In the genomic region with DNA sequence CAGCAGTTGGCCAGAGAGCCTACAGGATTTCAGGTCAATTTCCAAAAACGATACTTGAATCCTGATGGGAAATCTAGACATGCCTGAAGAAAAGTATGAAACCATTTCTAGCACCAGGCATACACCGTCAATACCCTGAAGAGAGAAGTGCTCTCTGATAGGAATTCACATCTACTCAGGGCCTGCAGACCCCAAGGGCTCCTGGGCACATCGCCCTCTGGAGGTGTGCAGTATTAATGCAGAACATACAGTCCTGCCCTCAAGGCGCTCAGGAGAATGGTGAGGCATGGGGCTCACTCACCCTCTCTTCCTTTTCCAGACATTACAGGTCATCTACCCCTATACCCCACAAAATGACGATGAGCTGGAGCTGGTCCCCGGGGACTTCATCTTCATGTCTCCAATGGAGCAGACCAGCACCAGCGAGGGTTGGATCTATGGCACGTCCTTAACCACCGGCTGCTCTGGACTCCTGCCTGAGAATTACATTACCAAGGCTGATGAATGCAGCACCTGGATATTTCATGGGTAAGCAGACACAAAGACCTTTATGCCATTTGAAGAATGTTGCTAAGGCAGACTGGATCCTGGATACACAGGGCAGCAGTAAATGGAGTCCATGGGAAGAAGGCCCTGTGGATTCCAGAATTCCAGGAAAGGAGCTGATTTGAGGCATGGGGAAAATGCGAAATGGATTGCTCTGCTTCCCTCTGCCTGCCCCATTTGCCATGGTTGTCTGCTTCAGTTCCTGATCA, we compare ENCODE assay signal across 1 cellular context.
TF ChIP-seq lines count a peak whose summit lies in the region.

No MANE protein-coding gene starts in this region.

TF ChIP-seq in GM23338, 12 proteins besides CTCF, POLR2A, EP300 and RAD21:
- TF ChIP-seq, protein P1, sequence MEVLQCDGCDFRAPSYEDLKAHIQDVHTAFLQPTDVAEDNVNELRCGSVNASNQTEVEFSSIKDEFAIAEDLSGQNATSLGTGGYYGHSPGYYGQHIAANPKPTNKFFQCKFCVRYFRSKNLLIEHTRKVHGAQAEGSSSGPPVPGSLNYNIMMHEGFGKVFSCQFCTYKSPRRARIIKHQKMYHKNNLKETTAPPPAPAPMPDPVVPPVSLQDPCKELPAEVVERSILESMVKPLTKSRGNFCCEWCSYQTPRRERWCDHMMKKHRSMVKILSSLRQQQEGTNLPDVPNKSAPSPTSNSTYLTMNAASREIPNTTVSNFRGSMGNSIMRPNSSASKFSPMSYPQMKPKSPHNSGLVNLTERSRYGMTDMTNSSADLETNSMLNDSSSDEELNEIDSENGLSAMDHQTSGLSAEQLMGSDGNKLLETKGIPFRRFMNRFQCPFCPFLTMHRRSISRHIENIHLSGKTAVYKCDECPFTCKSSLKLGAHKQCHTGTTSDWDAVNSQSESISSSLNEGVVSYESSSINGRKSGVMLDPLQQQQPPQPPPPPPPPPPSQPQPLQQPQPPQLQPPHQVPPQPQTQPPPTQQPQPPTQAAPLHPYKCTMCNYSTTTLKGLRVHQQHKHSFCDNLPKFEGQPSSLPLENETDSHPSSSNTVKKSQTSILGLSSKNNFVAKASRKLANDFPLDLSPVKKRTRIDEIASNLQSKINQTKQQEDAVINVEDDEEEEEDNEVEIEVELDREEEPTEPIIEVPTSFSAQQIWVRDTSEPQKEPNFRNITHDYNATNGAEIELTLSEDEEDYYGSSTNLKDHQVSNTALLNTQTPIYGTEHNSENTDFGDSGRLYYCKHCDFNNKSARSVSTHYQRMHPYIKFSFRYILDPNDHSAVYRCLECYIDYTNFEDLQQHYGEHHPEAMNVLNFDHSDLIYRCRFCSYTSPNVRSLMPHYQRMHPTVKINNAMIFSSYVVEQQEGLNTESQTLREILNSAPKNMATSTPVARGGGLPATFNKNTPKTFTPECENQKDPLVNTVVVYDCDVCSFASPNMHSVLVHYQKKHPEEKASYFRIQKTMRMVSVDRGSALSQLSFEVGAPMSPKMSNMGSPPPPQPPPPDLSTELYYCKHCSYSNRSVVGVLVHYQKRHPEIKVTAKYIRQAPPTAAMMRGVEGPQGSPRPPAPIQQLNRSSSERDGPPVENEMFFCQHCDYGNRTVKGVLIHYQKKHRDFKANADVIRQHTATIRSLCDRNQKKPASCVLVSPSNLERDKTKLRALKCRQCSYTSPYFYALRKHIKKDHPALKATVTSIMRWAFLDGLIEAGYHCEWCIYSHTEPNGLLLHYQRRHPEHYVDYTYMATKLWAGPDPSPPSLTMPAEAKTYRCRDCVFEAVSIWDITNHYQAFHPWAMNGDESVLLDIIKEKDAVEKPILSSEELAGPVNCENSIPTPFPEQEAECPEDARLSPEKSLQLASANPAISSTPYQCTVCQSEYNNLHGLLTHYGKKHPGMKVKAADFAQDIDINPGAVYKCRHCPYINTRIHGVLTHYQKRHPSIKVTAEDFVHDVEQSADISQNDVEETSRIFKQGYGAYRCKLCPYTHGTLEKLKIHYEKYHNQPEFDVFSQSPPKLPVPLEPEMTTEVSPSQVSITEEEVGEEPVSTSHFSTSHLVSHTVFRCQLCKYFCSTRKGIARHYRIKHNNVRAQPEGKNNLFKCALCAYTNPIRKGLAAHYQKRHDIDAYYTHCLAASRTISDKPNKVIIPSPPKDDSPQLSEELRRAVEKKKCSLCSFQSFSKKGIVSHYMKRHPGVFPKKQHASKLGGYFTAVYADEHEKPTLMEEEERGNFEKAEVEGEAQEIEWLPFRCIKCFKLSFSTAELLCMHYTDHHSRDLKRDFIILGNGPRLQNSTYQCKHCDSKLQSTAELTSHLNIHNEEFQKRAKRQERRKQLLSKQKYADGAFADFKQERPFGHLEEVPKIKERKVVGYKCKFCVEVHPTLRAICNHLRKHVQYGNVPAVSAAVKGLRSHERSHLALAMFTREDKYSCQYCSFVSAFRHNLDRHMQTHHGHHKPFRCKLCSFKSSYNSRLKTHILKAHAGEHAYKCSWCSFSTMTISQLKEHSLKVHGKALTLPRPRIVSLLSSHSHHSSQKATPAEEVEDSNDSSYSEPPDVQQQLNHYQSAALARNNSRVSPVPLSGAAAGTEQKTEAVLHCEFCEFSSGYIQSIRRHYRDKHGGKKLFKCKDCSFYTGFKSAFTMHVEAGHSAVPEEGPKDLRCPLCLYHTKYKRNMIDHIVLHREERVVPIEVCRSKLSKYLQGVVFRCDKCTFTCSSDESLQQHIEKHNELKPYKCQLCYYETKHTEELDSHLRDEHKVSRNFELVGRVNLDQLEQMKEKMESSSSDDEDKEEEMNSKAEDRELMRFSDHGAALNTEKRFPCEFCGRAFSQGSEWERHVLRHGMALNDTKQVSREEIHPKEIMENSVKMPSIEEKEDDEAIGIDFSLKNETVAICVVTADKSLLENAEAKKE (CRISPR knock-in tag; IDR thresholded peaks at IDR 0.05): no peak
- TF ChIP-seq JUNB (IDR thresholded peaks at IDR 0.05; ENCODE audit: unreplicated experiment) (no peak), ZNF331 (CRISPR knock-in tag; IDR thresholded peaks at IDR 0.05; ENCODE audit: low read depth) (no peak), EZH2phosphoT487 (IDR thresholded peaks at IDR 0.05; ENCODE audit: unreplicated experiment) (no peak), ZNF114 (CRISPR knock-in tag; IDR thresholded peaks at IDR 0.05) (no peak), NANOG (IDR thresholded peaks at IDR 0.05; ENCODE audit: borderline replicate concordance) (no peak), CREB1 (CRISPR knock-in tag; IDR thresholded peaks at IDR 0.05; ENCODE audit: low read depth) (no peak), EZH2 (IDR thresholded peaks at IDR 0.05; ENCODE audit: low read depth, unreplicated experiment) (no peak)
- TF ChIP-seq, protein P2, sequence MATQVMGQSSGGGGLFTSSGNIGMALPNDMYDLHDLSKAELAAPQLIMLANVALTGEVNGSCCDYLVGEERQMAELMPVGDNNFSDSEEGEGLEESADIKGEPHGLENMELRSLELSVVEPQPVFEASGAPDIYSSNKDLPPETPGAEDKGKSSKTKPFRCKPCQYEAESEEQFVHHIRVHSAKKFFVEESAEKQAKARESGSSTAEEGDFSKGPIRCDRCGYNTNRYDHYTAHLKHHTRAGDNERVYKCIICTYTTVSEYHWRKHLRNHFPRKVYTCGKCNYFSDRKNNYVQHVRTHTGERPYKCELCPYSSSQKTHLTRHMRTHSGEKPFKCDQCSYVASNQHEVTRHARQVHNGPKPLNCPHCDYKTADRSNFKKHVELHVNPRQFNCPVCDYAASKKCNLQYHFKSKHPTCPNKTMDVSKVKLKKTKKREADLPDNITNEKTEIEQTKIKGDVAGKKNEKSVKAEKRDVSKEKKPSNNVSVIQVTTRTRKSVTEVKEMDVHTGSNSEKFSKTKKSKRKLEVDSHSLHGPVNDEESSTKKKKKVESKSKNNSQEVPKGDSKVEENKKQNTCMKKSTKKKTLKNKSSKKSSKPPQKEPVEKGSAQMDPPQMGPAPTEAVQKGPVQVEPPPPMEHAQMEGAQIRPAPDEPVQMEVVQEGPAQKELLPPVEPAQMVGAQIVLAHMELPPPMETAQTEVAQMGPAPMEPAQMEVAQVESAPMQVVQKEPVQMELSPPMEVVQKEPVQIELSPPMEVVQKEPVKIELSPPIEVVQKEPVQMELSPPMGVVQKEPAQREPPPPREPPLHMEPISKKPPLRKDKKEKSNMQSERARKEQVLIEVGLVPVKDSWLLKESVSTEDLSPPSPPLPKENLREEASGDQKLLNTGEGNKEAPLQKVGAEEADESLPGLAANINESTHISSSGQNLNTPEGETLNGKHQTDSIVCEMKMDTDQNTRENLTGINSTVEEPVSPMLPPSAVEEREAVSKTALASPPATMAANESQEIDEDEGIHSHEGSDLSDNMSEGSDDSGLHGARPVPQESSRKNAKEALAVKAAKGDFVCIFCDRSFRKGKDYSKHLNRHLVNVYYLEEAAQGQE (IDR thresholded peaks at IDR 0.05; ENCODE audit: unreplicated experiment): no peak
- TF ChIP-seq, protein P3, sequence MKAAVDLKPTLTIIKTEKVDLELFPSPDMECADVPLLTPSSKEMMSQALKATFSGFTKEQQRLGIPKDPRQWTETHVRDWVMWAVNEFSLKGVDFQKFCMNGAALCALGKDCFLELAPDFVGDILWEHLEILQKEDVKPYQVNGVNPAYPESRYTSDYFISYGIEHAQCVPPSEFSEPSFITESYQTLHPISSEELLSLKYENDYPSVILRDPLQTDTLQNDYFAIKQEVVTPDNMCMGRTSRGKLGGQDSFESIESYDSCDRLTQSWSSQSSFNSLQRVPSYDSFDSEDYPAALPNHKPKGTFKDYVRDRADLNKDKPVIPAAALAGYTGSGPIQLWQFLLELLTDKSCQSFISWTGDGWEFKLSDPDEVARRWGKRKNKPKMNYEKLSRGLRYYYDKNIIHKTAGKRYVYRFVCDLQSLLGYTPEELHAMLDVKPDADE (IDR thresholded peaks at IDR 0.05): no peak
